ENCODE assay signal across 21 cellular contexts in genomic region chr1:56397811-56398231, GRCh38.
A peak's percentile ranks its signal among the peaks of the same experiment; 100 is the strongest.
DNase-seq lines count a peak whose midpoint lies in the region; ATAC-seq and TF ChIP-seq lines count a peak whose summit lies in the region.
"Had no signal": no experiment of that assay in that cellular context is flagged by ENCODE, and none has a peak within 500 bp of the region (broad histone marks: within the 10 kb centered on the region; RNA-seq: fewer than 3 reads in every experiment).

No MANE protein-coding gene starts in this region.

- intact Hi-C loops in sciatic nerve (cut with DNase I): no loop called here

- ATAC-seq in sciatic nerve: peak; percentile 16
- no peak for ATAC-seq in GM21447 (IDR thresholded peaks at IDR 0.05; ENCODE audit: unreplicated experiment)
- ATAC-seq: esophagus mucosa, GM23338, SK-N-SH treated with all-trans-retinoic acid at 6 μM for 48 hours had no signal

- H3K4me3 ChIP-seq in fibroblast of mammary gland (ENCODE audit: control insufficient read depth, low read depth, low read length) (no peak overlapping the region), MG63 (no peak overlapping the region)
- H3K4me3 ChIP-seq: GM23338, heart left ventricle had no signal

- H3K36me3 ChIP-seq in MG63: no peaks in the 10 kb centered on the region
- H3K36me3 ChIP-seq: heart left ventricle had no signal

- no peak for TF ChIP-seq CTCF in fibroblast of mammary gland (conservative IDR thresholded peaks at IDR 0.05; ENCODE audit: control insufficient read depth, insufficient read depth, low read depth, low read length)

- DNase-seq in GM04504 (ENCODE audit: low read depth): peak; percentile 54
- peak; percentile 75 for DNase-seq in NCI-H82 (lab: John Stamatoyannopoulos, UW)
- DNase-seq in fibroblast of mammary gland (ENCODE audit: low read depth): peak; percentile 89
- no peak for DNase-seq in sciatic nerve (ENCODE audit: low spot score)
- no peak for DNase-seq in cortex of kidney (lab: John Stamatoyannopoulos, UW)
- DNase-seq in NCI-H1105 (lab: John Stamatoyannopoulos, UW): no peak
- DNase-seq in MG63: no peak
- DNase-seq: activated CD4-positive, alpha-beta memory T cell treated with anti-CD3 and anti-CD28 coated beads, Interleukin-2, amount 10 ng/mL, durations not matched to agents 7 days and 5 days; activated T-cell treated with anti-CD3 and anti-CD28 coated beads for 4 hours; amniotic stem cell; effector CD4-positive, alpha-beta T cell; GF-D8; heart left ventricle; NCI-H2029 treated with DMSO at 0.1 percent for 48 hours; stimulated activated CD4-positive, alpha-beta T cell treated with anti-CD3 and anti-CD28 coated beads, Interleukin-12 subunit alpha, Interleukin-12 subunit beta, amount 100 ng/mL, for 4 hours; stimulated activated CD8-positive, alpha-beta memory T cell treated with anti-CD3 and anti-CD28 coated beads, Interleukin-4, amount 100 ng/mL, for 48 hours; T-helper 9 cell had no signal

- H3K27me3 ChIP-seq in MG63: no peaks in the 10 kb centered on the region
- H3K27me3 ChIP-seq: heart left ventricle had no signal

- H3K9me3 ChIP-seq in MG63: 0 out of 2 replicates have a peak, but pooled peaks cover 1% of the 10 kb centered on the region

Comparison
In these comparisons a context has a peak if more than half of its experiments do, and no peak if none do; other contexts are left out.
1. DNase-seq: peak in GM04504 (single experiment), NCI-H82 (single experiment) and fibroblast of mammary gland (single experiment); none in sciatic nerve (single experiment), cortex of kidney (single experiment), NCI-H1105 (single experiment) and MG63 (single experiment).